22 cellular contexts compared by ENCODE assay signal in genomic region chr17:70086468-70086867, GRCh38. TPM values are rescaled to one million over a fixed set of nuclear protein-coding genes. Genes with fewer than 3 reads are reported as not detected.
"Had no signal": no experiment of that assay in that cellular context is flagged by ENCODE, and none has a peak within 500 bp of the region (broad histone marks: within the 10 kb centered on the region; RNA-seq: fewer than 3 reads in every experiment).

No MANE protein-coding gene starts in this region.

- H3K9me3 ChIP-seq: pancreas, spleen, vagina had no signal

- DNase-seq: cerebellar nuclear complex; cortex of kidney; dorsolateral prefrontal cortex; effector CD4-positive, alpha-beta T cell; foreskin melanocyte; hypothalamus; immature natural killer cell; left ventricle myocardium superior; natural killer cell; occipital lobe; pancreas; right cardiac atrium; spleen; stimulated activated CD4-positive, alpha-beta T cell treated with anti-CD3 and anti-CD28 coated beads, Interleukin-4, amount 100 ng/mL, for 4 hours; stimulated activated naive CD8-positive, alpha-beta T cell treated with anti-CD3 and anti-CD28 coated beads, Interleukin-15, Interleukin-2, amounts not matched to agents 100 U/mL and 50 U/mL, for 24 hours; trophoblast cell had no signal

- H3K27ac ChIP-seq: dorsolateral prefrontal cortex, epithelial cell of prostate, pancreas, skin epidermis, spleen, vagina had no signal

- H3K4me1 ChIP-seq: spleen had no signal

- H3K27me3 ChIP-seq: dorsolateral prefrontal cortex, pancreas, spleen, vagina had no signal

- H3K36me3 ChIP-seq: pancreas, spleen, vagina had no signal

- H3K4me3 ChIP-seq: dorsolateral prefrontal cortex, lung, pancreas, skin epidermis, spleen, vagina had no signal

RNA-seq across cellular contexts. Expression of gene KCNJ16, which starts 11.4 kb away (rescaled TPM):
- total RNA-seq: esophagus mucosa, left ventricle myocardium superior, natural killer cell, ureter, vagina had no signal
